ENCODE assay signal across 12 cellular contexts in genomic region chr6:402901-403658, GRCh38. TPM values are rescaled to one million over a fixed set of nuclear protein-coding genes. Genes with fewer than 3 reads are reported as not detected.
DNase-seq lines count a peak whose midpoint lies in the region; ATAC-seq and TF ChIP-seq lines count a peak whose summit lies in the region.
"Had no signal": no experiment of that assay in that cellular context is flagged by ENCODE, and none has a peak within 500 bp of the region (broad histone marks: within the 10 kb centered on the region; RNA-seq: fewer than 3 reads in every experiment).

No MANE protein-coding gene starts in this region.

- H3K4me3 Mint-ChIP-seq in naive B cell = peak overlapping the region; percentile 35 to 93 (median 82)

- H3K27me3 ChIP-seq in BLaER1 = no peaks in the 10 kb centered on the region
- no peaks in the 10 kb centered on the region for H3K27me3 ChIP-seq in MM.1S (replicated peaks; ENCODE audit: insufficient read depth, low read length)

- ATAC-seq in naive B cell (ENCODE audit: low read depth in 2 of 2) = no peak

- H3K4me1 Mint-ChIP-seq in naive B cell = peaks cover 63 to 91% (median 68%) of the 10 kb centered on the region in 3 donors

- peaks cover 99% of the 10 kb centered on the region for H3F3A ChIP-seq in MM.1S (ENCODE audit: insufficient read depth, low read length)

- H3K4me1 ChIP-seq in BLaER1 = peaks cover 94% of the 10 kb centered on the region
- peaks cover 54% of the 10 kb centered on the region for H3K4me1 ChIP-seq in MM.1S (ENCODE audit: low read length)

- no peaks in the 10 kb centered on the region for H3K9me3 ChIP-seq in BLaER1
- H3K9me3 ChIP-seq in MM.1S (replicated peaks; ENCODE audit: insufficient read depth, low read length) = no peaks in the 10 kb centered on the region

- no peak for DNase-seq in MM.1S
- DNase-seq in activated CD8-positive, alpha-beta memory T cell treated with anti-CD3 and anti-CD28 coated beads, Interleukin-2, amount 50 U/mL, for 4 hours = peak; percentile 60
- no peak for DNase-seq in naive B cell
- DNase-seq in NOMO-1 treated with dmso at 0.1 percent for 144 hours (lab: John Stamatoyannopoulos, UW; ENCODE audit: unreplicated experiment) = no peak
- no peak for DNase-seq in NCI-H1092 (lab: John Stamatoyannopoulos, UW)
- DNase-seq in DMS153 treated with DMSO at 0.1 percent for 48 hours (lab: John Stamatoyannopoulos, UW; ENCODE audit: unreplicated experiment) = no peak
- no peak for DNase-seq in AML-193 (lab: John Stamatoyannopoulos, UW)
- DNase-seq: EL, RPMI8226 had no signal

- TF ChIP-seq CTCF in MM.1S (IDR thresholded peaks at IDR 0.05; ENCODE audit: low read length) = no peak

- H4K20me1 ChIP-seq in BLaER1 (peaks cover 100% of the 10 kb centered on the region), MM.1S (ENCODE audit: insufficient read depth, low read length) (peaks cover 84% of the 10 kb centered on the region)

- no peaks in the 10 kb centered on the region for H3K27me3 Mint-ChIP-seq in naive B cell
- H3K27me3 Mint-ChIP-seq: dendritic cell treated with granulocyte-macrophage colony-stimulating factor and Interleukin-4, amounts not matched to agents 40 ng/mL and 50 ng/mL, for 4 days had no signal

- peaks cover 97% of the 10 kb centered on the region for H3K36me3 ChIP-seq in BLaER1
- peaks cover 51% of the 10 kb centered on the region for H3K36me3 ChIP-seq in MM.1S (replicated peaks; ENCODE audit: insufficient read depth, low read length)

- no peaks in the 10 kb centered on the region for H3K9me2 ChIP-seq in MM.1S (replicated peaks; ENCODE audit: insufficient read depth, low read length)

- H3K4me3 ChIP-seq in BLaER1 = peak overlapping the region; percentile 47
- no peak overlapping the region for H3K4me3 ChIP-seq in MM.1S (ENCODE audit: low read length)

- H3K4me2 ChIP-seq in BLaER1 = peak overlapping the region; percentile 83
- peak overlapping the region; percentile 44; the same call in 1 of the 2 replicates for H3K4me2 ChIP-seq in MM.1S (ENCODE audit: low read depth, low read length)

- peaks cover 98% of the 10 kb centered on the region for H3K79me2 ChIP-seq in MM.1S (ENCODE audit: low read length)

- H3K27ac ChIP-seq in BLaER1 (peak overlapping the region; percentile 60), MM.1S (ENCODE audit: low read length) (peak overlapping the region; percentile 30; the same call in 1 of the 2 replicates)
- H3K27ac ChIP-seq: HL-60 had no signal

- H3K9ac ChIP-seq in BLaER1 = peak overlapping the region; percentile 57
- H3K9ac ChIP-seq in MM.1S (ENCODE audit: low read length) = no peak overlapping the region

- H3K36me3 Mint-ChIP-seq in naive B cell = peaks cover 20 to 29% of the 10 kb centered on the region in 2 donors

- peak overlapping the region; percentile 76 to 99 (median 96) for H3K27ac Mint-ChIP-seq in naive B cell

- no peak overlapping the region for H2AFZ ChIP-seq in MM.1S (ENCODE audit: low read length)

- no peaks in the 10 kb centered on the region for H3K9me3 Mint-ChIP-seq in naive B cell
- H3K9me3 Mint-ChIP-seq: dendritic cell treated with granulocyte-macrophage colony-stimulating factor and Interleukin-4, amounts not matched to agents 40 ng/mL and 50 ng/mL, for 4 days had no signal

RNA-seq across cellular contexts. Expression of gene IRF4, which starts 11.5 kb away (rescaled TPM):
- 10 to 100 TPM; 20.8 to 45.7 (median 34.9) TPM for polyA plus RNA-seq in naive B cell (ENCODE audit: low read depth in 6 of 6)
